Comparison of ENCODE assay signal across 17 cellular contexts in genomic region chr6:69936674-69937363, GRCh38.
DNase-seq lines count a peak whose midpoint lies in the region; ATAC-seq and TF ChIP-seq lines count a peak whose summit lies in the region.
"Had no signal": no experiment of that assay in that cellular context is flagged by ENCODE, and none has a peak within 500 bp of the region (broad histone marks: within the 10 kb centered on the region; RNA-seq: fewer than 3 reads in every experiment).

No MANE protein-coding gene starts in this region.

- no peak overlapping the region for H3K27ac Mint-ChIP-seq in activated CD8-positive, alpha-beta T cell treated with anti-CD3 and anti-CD28 coated beads, Interleukin-2, amount 10 ng/mL, durations not matched to agents 7 days and 5 days
- H3K27ac Mint-ChIP-seq: CD14-positive monocyte had no signal

- TF ChIP-seq CTCF in fibroblast of the aortic adventitia (IDR thresholded peaks at IDR 0.05; ENCODE audit: insufficient read depth, low read length): no peak
- TF ChIP-seq CTCF in prostate gland (IDR thresholded peaks at IDR 0.05): no peak

- DNase-seq in GM04503 (ENCODE audit: low read depth) (peak; percentile 11), adipocyte (ENCODE audit: low read depth) (peak; percentile 74), fibroblast of the aortic adventitia (ENCODE audit: low read depth) (peak; percentile 67), prostate gland (ENCODE audit: low spot score) (peak; percentile 64)
- DNase-seq in activated CD8-positive, alpha-beta T cell treated with anti-CD3 and anti-CD28 coated beads, Interleukin-2, amount 10 ng/mL, durations not matched to agents 7 days and 5 days: no peak
- DNase-seq: anterior cingulate cortex; KG1; midbrain; NCI-H2029; NK-92 treated with Interleukin-12 subunit alpha and Interleukin-12 subunit beta, amount 100 ng/mL, for 24 hours; stimulated activated CD4-positive, alpha-beta T cell treated with anti-CD3 and anti-CD28 coated beads, Interleukin-4, amount 100 ng/mL, for 1 hour; stimulated activated naive CD4-positive, alpha-beta T cell had no signal

- H3K9me3 Mint-ChIP-seq in activated CD8-positive, alpha-beta T cell treated with anti-CD3 and anti-CD28 coated beads, Interleukin-2, amount 10 ng/mL, durations not matched to agents 7 days and 5 days (ENCODE audit: insufficient read depth): no peaks in the 10 kb centered on the region

- no peak overlapping the region for H3K9ac ChIP-seq in adipocyte (ENCODE audit: low read length)

- H3K9me3 ChIP-seq in adipocyte (ENCODE audit: control insufficient read depth, low read length) (no peaks in the 10 kb centered on the region), prostate gland (no peaks in the 10 kb centered on the region)

- H3K4me3 Mint-ChIP-seq in activated CD8-positive, alpha-beta T cell treated with anti-CD3 and anti-CD28 coated beads, Interleukin-2, amount 10 ng/mL, durations not matched to agents 7 days and 5 days: no peak overlapping the region
- H3K4me3 Mint-ChIP-seq: CD14-positive monocyte had no signal

- H3K36me3 ChIP-seq in adipocyte (ENCODE audit: control insufficient read depth, insufficient read depth, low read length, severe bottlenecking) (no peaks in the 10 kb centered on the region), prostate gland (no peaks in the 10 kb centered on the region)

- H3K4me1 ChIP-seq in adipocyte (ENCODE audit: control insufficient read depth, insufficient read depth, low read length) (peaks cover 8% of the 10 kb centered on the region), prostate gland (replicated peaks) (no peaks in the 10 kb centered on the region)

- ATAC-seq in GM21825 (IDR thresholded peaks at IDR 0.05; ENCODE audit: unreplicated experiment) (no peak), HG03432 (IDR thresholded peaks at IDR 0.05; ENCODE audit: unreplicated experiment) (no peak), GM18517 (IDR thresholded peaks at IDR 0.05; ENCODE audit: unreplicated experiment) (no peak)
- no peak for ATAC-seq in activated CD8-positive, alpha-beta T cell treated with anti-CD3 and anti-CD28 coated beads, Interleukin-2, amount 10 ng/mL, durations not matched to agents 7 days and 5 days

- H3K36me3 Mint-ChIP-seq in activated CD8-positive, alpha-beta T cell treated with anti-CD3 and anti-CD28 coated beads, Interleukin-2, amount 10 ng/mL, durations not matched to agents 7 days and 5 days (ENCODE audit: low read depth): no peaks in the 10 kb centered on the region
- H3K36me3 Mint-ChIP-seq: CD14-positive monocyte had no signal

- no peak for TF ChIP-seq POLR2A in prostate gland (IDR thresholded peaks at IDR 0.05)

- H3K4me1 Mint-ChIP-seq in activated CD8-positive, alpha-beta T cell treated with anti-CD3 and anti-CD28 coated beads, Interleukin-2, amount 10 ng/mL, durations not matched to agents 7 days and 5 days (ENCODE audit: low read depth): no peaks in the 10 kb centered on the region
- H3K4me1 Mint-ChIP-seq: CD14-positive monocyte had no signal

- H3K27ac ChIP-seq in prostate gland: peak overlapping the region in 1 of 2 donors; percentile 28
- H3K27ac ChIP-seq: SK-N-MC had no signal

- intact Hi-C loops in prostate gland (cut with DNase I): no loop called here

- POLR2A ChIA-PET in activated CD8-positive, alpha-beta T cell treated with anti-CD3 and anti-CD28 coated beads, Interleukin-2, amount 10 ng/mL, durations not matched to agents 7 days and 5 days (lab: Charles Lee): no interaction called here

- H3K27me3 ChIP-seq in adipocyte (replicated peaks; ENCODE audit: control insufficient read depth, insufficient read depth, low read length): no peaks in the 10 kb centered on the region
- H3K27me3 ChIP-seq in prostate gland (replicated peaks; ENCODE audit: insufficient read depth): no peaks in the 10 kb centered on the region

- H3K4me3 ChIP-seq in adipocyte (ENCODE audit: low read length) (no peak overlapping the region), fibroblast of the aortic adventitia (ENCODE audit: low read depth, low read length) (no peak overlapping the region), prostate gland (no peak overlapping the region)
- H3K4me3 ChIP-seq: SK-N-MC had no signal

- H3K27me3 Mint-ChIP-seq in activated CD8-positive, alpha-beta T cell treated with anti-CD3 and anti-CD28 coated beads, Interleukin-2, amount 10 ng/mL, durations not matched to agents 7 days and 5 days (ENCODE audit: low read depth): peaks cover 16% of the 10 kb centered on the region

- CTCF ChIA-PET in activated CD8-positive, alpha-beta T cell treated with anti-CD3 and anti-CD28 coated beads, Interleukin-2, amount 10 ng/mL, durations not matched to agents 7 days and 5 days (lab: Charles Lee): no interaction called here
